In the genomic region with DNA sequence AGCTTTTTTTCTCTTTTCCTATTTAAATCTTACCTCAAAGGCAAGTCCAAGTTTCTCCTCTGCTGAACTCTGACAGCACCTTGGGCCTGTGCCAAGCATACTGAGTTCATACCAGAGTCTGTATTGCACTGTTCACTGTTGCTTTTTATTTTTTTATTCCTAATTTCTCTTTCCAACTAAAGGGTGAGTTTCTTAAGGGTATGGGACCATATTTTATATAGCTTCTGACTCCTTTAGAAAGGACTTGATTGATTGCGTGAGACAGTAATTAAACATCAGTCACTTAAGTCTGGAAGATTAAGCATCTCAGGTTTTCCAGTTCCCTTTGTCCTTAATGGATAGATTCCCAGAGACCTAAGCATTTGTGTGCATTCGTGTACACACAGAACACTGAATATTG, we compare ENCODE assay signal across 8 cellular contexts.
DNase-seq lines count a peak whose midpoint lies in the region; ATAC-seq and TF ChIP-seq lines count a peak whose summit lies in the region.

No MANE protein-coding gene starts in this region.

- no peak for TF ChIP-seq EP300 in gastroesophageal sphincter (IDR thresholded peaks at IDR 0.05)

- peak; percentile 6 for DNase-seq in DMS 273 treated with DMSO at 0.1 percent for 48 hours (lab: John Stamatoyannopoulos, UW)
- DNase-seq in SK-MEL-5 (ENCODE audit: low read depth, low spot score): peak; percentile 41
- DNase-seq in progenitor cell of endocrine pancreas (ENCODE audit: low spot score, unreplicated experiment): no peak
- DNase-seq in activated CD8-positive, alpha-beta memory T cell treated with anti-CD3 and anti-CD28 coated beads, Interleukin-2, amount 50 U/mL, for 4 hours: no peak
- no peak for DNase-seq in HuH-7 (ENCODE audit: low spot score)
- no peak for DNase-seq in inferior parietal cortex (ENCODE audit: extremely low spot score)

- in situ Hi-C loops in SK-MEL-5 (cut with HindIII; ENCODE audit: low pct_unique_long_range_greater_than_20kb, low sequenced_read_pairs): no loop called here

- no peaks in the 10 kb centered on the region for H3K27me3 ChIP-seq in gastroesophageal sphincter

- no peak for ATAC-seq in gastroesophageal sphincter
- ATAC-seq in HG02981 (IDR thresholded peaks at IDR 0.05; ENCODE audit: unreplicated experiment): no peak

- H3K27ac Mint-ChIP-seq in progenitor cell of endocrine pancreas: peak overlapping the region; percentile 34

- TF ChIP-seq POLR2A in gastroesophageal sphincter (IDR thresholded peaks at IDR 0.05): no peak

- no peaks in the 10 kb centered on the region for H3K9me3 ChIP-seq in gastroesophageal sphincter

- H3K36me3 ChIP-seq in gastroesophageal sphincter: no peaks in the 10 kb centered on the region

- WGBS in gastroesophageal sphincter (ENCODE audit: low coverage in 1 of 2), 2 donors: 27 to 80% methylated on average over 2 of the region's 2 CpGs

- no peak overlapping the region for H3K4me3 Mint-ChIP-seq in progenitor cell of endocrine pancreas (ENCODE audit: low read depth)

- no peaks in the 10 kb centered on the region for H3K27me3 Mint-ChIP-seq in progenitor cell of endocrine pancreas

- peaks cover 48% of the 10 kb centered on the region for H3K4me1 Mint-ChIP-seq in progenitor cell of endocrine pancreas (ENCODE audit: low read depth)

- H3K36me3 Mint-ChIP-seq in progenitor cell of endocrine pancreas (ENCODE audit: insufficient read depth): no peaks in the 10 kb centered on the region

- H3K4me1 ChIP-seq in gastroesophageal sphincter: peaks cover 7 to 70% (median 12%) of the 10 kb centered on the region in 3 donors

- H3K27ac ChIP-seq in gastroesophageal sphincter: peak overlapping the region in 3 of 4 donors; percentile 41 to 68 (median 44)

- H3K4me3 ChIP-seq in gastroesophageal sphincter: peak overlapping the region in 1 of 2 donors; percentile 19

- TF ChIP-seq CTCF in gastroesophageal sphincter (IDR thresholded peaks at IDR 0.05) (no peak), progenitor cell of endocrine pancreas (IDR thresholded peaks at IDR 0.05; ENCODE audit: unreplicated experiment) (no peak)

- no peaks in the 10 kb centered on the region for H3K9me3 Mint-ChIP-seq in progenitor cell of endocrine pancreas (ENCODE audit: low read depth)

Comparison
In these comparisons a context has a peak if more than half of its experiments do, and no peak if none do; other contexts are left out.
1. DNase-seq: peak in DMS 273 treated with DMSO at 0.1 percent for 48 hours (single experiment) and SK-MEL-5 (single experiment); none in progenitor cell of endocrine pancreas (single experiment), activated CD8-positive, alpha-beta memory T cell treated with anti-CD3 and anti-CD28 coated beads, Interleukin-2, amount 50 U/mL, for 4 hours (single experiment), HuH-7 (single experiment) and inferior parietal cortex (single experiment).